11 cellular contexts compared by ENCODE assay signal in the genomic region with DNA sequence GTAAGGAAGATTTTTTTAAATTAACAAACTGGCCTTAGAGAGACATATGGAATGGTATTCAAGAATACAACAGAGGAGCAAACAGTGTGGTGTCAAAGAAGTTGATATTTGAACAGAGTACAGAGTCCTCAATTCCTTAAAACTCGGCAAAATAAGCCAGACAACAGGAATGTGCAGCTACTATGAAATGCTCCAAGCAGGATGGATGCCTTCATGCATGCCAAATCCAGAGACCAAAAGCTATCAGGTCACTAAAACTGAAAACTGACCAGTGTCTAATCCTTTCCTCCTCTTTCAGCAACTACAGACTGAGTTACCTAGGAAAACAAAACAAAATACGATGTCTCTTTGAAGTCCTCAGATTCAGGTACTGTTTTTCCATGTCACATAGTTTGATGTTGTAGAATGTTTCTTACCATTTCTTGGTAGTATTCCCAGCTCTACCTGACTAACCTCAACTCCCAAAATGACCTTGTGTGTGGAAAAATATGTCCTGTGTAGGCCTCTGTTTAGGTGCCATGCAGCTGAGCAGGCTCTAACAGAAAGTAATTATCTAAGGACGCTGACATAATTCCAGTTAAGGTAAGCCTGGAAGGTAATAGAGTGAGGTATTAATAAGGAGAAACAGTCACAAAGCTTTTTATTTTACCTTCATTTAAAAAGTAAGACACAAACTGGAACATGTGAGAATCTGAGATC. TPM values are rescaled to one million over a fixed set of nuclear protein-coding genes. Genes with fewer than 3 reads are reported as not detected.
DNase-seq lines count a peak whose midpoint lies in the region; ATAC-seq and TF ChIP-seq lines count a peak whose summit lies in the region.
"Had no signal": no experiment of that assay in that cellular context is flagged by ENCODE, and none has a peak within 500 bp of the region (broad histone marks: within the 10 kb centered on the region; RNA-seq: fewer than 3 reads in every experiment).

No MANE protein-coding gene starts in this region.

- H3K36me3 ChIP-seq in OCI-LY1 (ENCODE audit: insufficient read depth, low read length), result peaks cover 6% of the 10 kb centered on the region
- no peaks in the 10 kb centered on the region for H3K36me3 ChIP-seq in heart left ventricle
- no peaks in the 10 kb centered on the region for H3K36me3 ChIP-seq in suprapubic skin
- H3K36me3 ChIP-seq: ovary had no signal

- peak overlapping the region; percentile 92 for H3K27ac ChIP-seq in OCI-LY1 (ENCODE audit: low read depth, low read length, poor library complexity, severe bottlenecking)
- H3K27ac ChIP-seq in heart left ventricle, result peak overlapping the region in 4 of 12 donors; percentile 1 to 17 (median 10)
- peak overlapping the region; percentile 52 for H3K27ac ChIP-seq in suprapubic skin
- H3K27ac ChIP-seq: ovary had no signal

- peaks cover 78% of the 10 kb centered on the region for H3K4me1 Mint-ChIP-seq in activated T-cell treated with anti-CD3 and anti-CD28 coated beads, Interleukin-2, amount 50 U/mL, for 72 hours (ENCODE audit: low read depth)
- H3K4me1 Mint-ChIP-seq in activated T-helper 2 cell treated with anti-CD3 and anti-CD28 coated beads, Interferon-gamma antibody, Interleukin-2, Interleukin-4, amounts not matched to agents 10 μg/mL and 5 μg/mL and 100 μg/mL, durations not matched to agents 14 hours and 24 hours and 36 hours (ENCODE audit: low read depth), result peaks cover 51% of the 10 kb centered on the region

- peak overlapping the region; percentile 25; the same call in 1 of the 2 replicates for H3K9ac ChIP-seq in OCI-LY1 (ENCODE audit: low read length)

- no peak for TF ChIP-seq CTCF in OCI-LY1 (IDR thresholded peaks at IDR 0.05; ENCODE audit: low read length)
- TF ChIP-seq CTCF in heart left ventricle (IDR thresholded peaks at IDR 0.05), result no peak
- no peak for TF ChIP-seq CTCF in suprapubic skin (IDR thresholded peaks at IDR 0.05)

- no peak for TF ChIP-seq EP300 in suprapubic skin (IDR thresholded peaks at IDR 0.05)

- H3K4me3 ChIP-seq in OCI-LY1 (ENCODE audit: low read depth, low read length, poor library complexity, severe bottlenecking) (peak overlapping the region; percentile 32), heart left ventricle (no peak overlapping the region), suprapubic skin (peak overlapping the region; percentile 11)
- H3K4me3 ChIP-seq: ovary had no signal

- no peak for ATAC-seq in activated T-cell treated with anti-CD3 and anti-CD28 coated beads, Interleukin-2, amount 50 U/mL, for 72 hours (replicated peaks in 1 of 2)
- peak in 3 of 4 donors; percentile 24 to 28 (median 27) for ATAC-seq in heart left ventricle

- H3K79me2 ChIP-seq in OCI-LY1 (ENCODE audit: insufficient read depth, low read length), result peaks cover 100% of the 10 kb centered on the region

- peak overlapping the region; percentile 40 to 69 for H3K4me3 Mint-ChIP-seq in activated T-cell treated with anti-CD3 and anti-CD28 coated beads, Interleukin-2, amount 50 U/mL, for 72 hours
- no peak overlapping the region for H3K4me3 Mint-ChIP-seq in activated T-helper 2 cell treated with anti-CD3 and anti-CD28 coated beads, Interferon-gamma antibody, Interleukin-2, Interleukin-4, amounts not matched to agents 10 μg/mL and 5 μg/mL and 100 μg/mL, durations not matched to agents 14 hours and 24 hours and 36 hours (ENCODE audit: low read depth)

- H4K20me1 ChIP-seq in OCI-LY1 (ENCODE audit: insufficient read depth, low read length), result 0 out of 2 replicates have a peak, but pooled peaks cover 3% of the 10 kb centered on the region

- H3K4me1 ChIP-seq in OCI-LY1 (ENCODE audit: insufficient read depth, low read length, severe bottlenecking), result peaks cover 82% of the 10 kb centered on the region
- peaks cover 0 to 78% (median 55%) of the 10 kb centered on the region in 12 donors for H3K4me1 ChIP-seq in heart left ventricle
- peaks cover 53% of the 10 kb centered on the region for H3K4me1 ChIP-seq in suprapubic skin

- no peak overlapping the region for H3K27ac Mint-ChIP-seq in activated T-cell treated with anti-CD3 and anti-CD28 coated beads, Interleukin-2, amount 50 U/mL, for 72 hours
- H3K27ac Mint-ChIP-seq in activated T-helper 2 cell treated with anti-CD3 and anti-CD28 coated beads, Interferon-gamma antibody, Interleukin-2, Interleukin-4, amounts not matched to agents 10 μg/mL and 5 μg/mL and 100 μg/mL, durations not matched to agents 14 hours and 24 hours and 36 hours, result no peak overlapping the region

- H3K9me2 ChIP-seq in OCI-LY1 (ENCODE audit: low read depth, low read length), result no peaks in the 10 kb centered on the region

- H3K36me3 Mint-ChIP-seq in activated T-cell treated with anti-CD3 and anti-CD28 coated beads, Interleukin-2, amount 50 U/mL, for 72 hours (ENCODE audit: insufficient read depth in 2 of 2), result peaks cover 0 to 6% of the 10 kb centered on the region in 2 donors
- H3K36me3 Mint-ChIP-seq in activated T-helper 2 cell treated with anti-CD3 and anti-CD28 coated beads, Interferon-gamma antibody, Interleukin-2, Interleukin-4, amounts not matched to agents 10 μg/mL and 5 μg/mL and 100 μg/mL, durations not matched to agents 14 hours and 24 hours and 36 hours (ENCODE audit: low read depth), result peaks cover 18% of the 10 kb centered on the region

- no peak overlapping the region for H2AFZ ChIP-seq in OCI-LY1 (ENCODE audit: low read length)

- H3K27me3 Mint-ChIP-seq in activated T-cell treated with anti-CD3 and anti-CD28 coated beads, Interleukin-2, amount 50 U/mL, for 72 hours (ENCODE audit: low read depth), result no peaks in the 10 kb centered on the region
- H3K27me3 Mint-ChIP-seq in activated T-helper 2 cell treated with anti-CD3 and anti-CD28 coated beads, Interferon-gamma antibody, Interleukin-2, Interleukin-4, amounts not matched to agents 10 μg/mL and 5 μg/mL and 100 μg/mL, durations not matched to agents 14 hours and 24 hours and 36 hours (ENCODE audit: low read depth), result no peaks in the 10 kb centered on the region

- no peaks in the 10 kb centered on the region for H3K9me3 Mint-ChIP-seq in activated T-cell treated with anti-CD3 and anti-CD28 coated beads, Interleukin-2, amount 50 U/mL, for 72 hours
- H3K9me3 Mint-ChIP-seq in activated T-helper 2 cell treated with anti-CD3 and anti-CD28 coated beads, Interferon-gamma antibody, Interleukin-2, Interleukin-4, amounts not matched to agents 10 μg/mL and 5 μg/mL and 100 μg/mL, durations not matched to agents 14 hours and 24 hours and 36 hours, result no peaks in the 10 kb centered on the region

- no peak for DNase-seq in activated T-cell treated with anti-CD3 and anti-CD28 coated beads, Interleukin-2, amount 50 U/mL, for 72 hours
- DNase-seq in activated T-cell treated with anti-CD3 and anti-CD28 coated beads, Interleukin-2, amount 50 U/mL, for 48 hours, result no peak
- DNase-seq in heart left ventricle (no peak), suprapubic skin (ENCODE audit: low spot score in 2 of 2) (no peak), globus pallidus (ENCODE audit: low spot score) (no peak), SIG-M5 (lab: John Stamatoyannopoulos, UW) (no peak)
- DNase-seq in activated T-helper 2 cell treated with anti-CD3 and anti-CD28 coated beads, Interferon-gamma antibody, Interleukin-2, Interleukin-4, amounts not matched to agents 10 μg/mL and 5 μg/mL and 100 μg/mL, durations not matched to agents 14 hours and 24 hours and 36 hours (ENCODE audit: low spot score), result no peak
- DNase-seq: effector CD8-positive, alpha-beta T cell; NCI-H1048; ovary had no signal

- 0 out of 2 replicates have a peak, but pooled peaks cover 9% of the 10 kb centered on the region for H3F3A ChIP-seq in OCI-LY1 (ENCODE audit: insufficient read depth, low read length)

- H3K9me3 ChIP-seq in OCI-LY1 (ENCODE audit: low read length), result 0 out of 2 replicates have a peak, but pooled peaks cover 3% of the 10 kb centered on the region
- H3K9me3 ChIP-seq in heart left ventricle, result no peaks in the 10 kb centered on the region
- H3K9me3 ChIP-seq in suprapubic skin, result no peaks in the 10 kb centered on the region
- H3K9me3 ChIP-seq: ovary had no signal

- WGBS in heart left ventricle, 4 donors, result 32 to 43% (median 39%) methylated on average over 3 of the region's 3 CpGs
- WGBS in suprapubic skin, result 39% methylated on average over 3 of the region's 3 CpGs

- intact Hi-C loops in heart left ventricle (cut with DNase I), result loop anchor here in 1 of 10 donors (5.0 kb wide), 1 partner anchor 42 kb away; no protein-coding TSS in a partner anchor
- intact Hi-C loops in activated T-helper 2 cell treated with anti-CD3 and anti-CD28 coated beads, Interferon-gamma antibody, Interleukin-2, Interleukin-4, amounts not matched to agents 10 μg/mL and 5 μg/mL and 100 μg/mL, durations not matched to agents 14 hours and 24 hours and 36 hours (cut with micrococcal nuclease), result loop anchor here (2.0 kb wide), 1 partner anchor 44 kb away; no protein-coding TSS in a partner anchor

- peak overlapping the region; percentile 57 for H3K4me2 ChIP-seq in OCI-LY1 (ENCODE audit: low read length)

- no peak for TF ChIP-seq POLR2A in heart left ventricle (IDR thresholded peaks at IDR 0.05)
- no peak for TF ChIP-seq POLR2A in suprapubic skin (IDR thresholded peaks at IDR 0.05)

- H3K27me3 ChIP-seq in OCI-LY1 (ENCODE audit: insufficient read depth, low read length) (no peaks in the 10 kb centered on the region), heart left ventricle (no peaks in the 10 kb centered on the region), suprapubic skin (no peaks in the 10 kb centered on the region)
- H3K27me3 ChIP-seq: ovary had no signal

RNA-seq across cellular contexts. Expression of a gene that starts 46.9 kb away (rescaled TPM):
- 100 to 1,000 TPM; 179 to 240 TPM for total RNA-seq in activated T-cell treated with anti-CD3 and anti-CD28 coated beads, Interleukin-2, amount 50 U/mL, for 72 hours
- total RNA-seq in heart left ventricle (100 to 1,000 TPM in 6 of 9 donors, 10 to 100 TPM in 3; 50.0 to 176 (median 120) TPM), suprapubic skin (10 to 100 TPM; 56.0 to 90.8 (median 75.6) TPM)
- 10 to 100 TPM; 24.0 to 46.0 TPM for polyA plus RNA-seq in heart left ventricle
- 168 and 169 TPM in 2 replicates for total RNA-seq in activated T-helper 2 cell treated with anti-CD3 and anti-CD28 coated beads, Interferon-gamma antibody, Interleukin-2, Interleukin-4, amounts not matched to agents 10 μg/mL and 5 μg/mL and 100 μg/mL, durations not matched to agents 14 hours and 24 hours and 36 hours

Comparison
In these comparisons a context has a peak if more than half of its experiments do, and no peak if none do; other contexts are left out.
1. ATAC-seq: peak in heart left ventricle (3 of 4); none in activated T-cell treated with anti-CD3 and anti-CD28 coated beads, Interleukin-2, amount 50 U/mL, for 72 hours (0 of 2).
2. H3K4me3 ChIP-seq: peak in OCI-LY1 (single experiment) and suprapubic skin (single experiment); none in heart left ventricle (0 of 12).